Comparison of ENCODE assay signal across 17 cellular contexts in the genomic region with DNA sequence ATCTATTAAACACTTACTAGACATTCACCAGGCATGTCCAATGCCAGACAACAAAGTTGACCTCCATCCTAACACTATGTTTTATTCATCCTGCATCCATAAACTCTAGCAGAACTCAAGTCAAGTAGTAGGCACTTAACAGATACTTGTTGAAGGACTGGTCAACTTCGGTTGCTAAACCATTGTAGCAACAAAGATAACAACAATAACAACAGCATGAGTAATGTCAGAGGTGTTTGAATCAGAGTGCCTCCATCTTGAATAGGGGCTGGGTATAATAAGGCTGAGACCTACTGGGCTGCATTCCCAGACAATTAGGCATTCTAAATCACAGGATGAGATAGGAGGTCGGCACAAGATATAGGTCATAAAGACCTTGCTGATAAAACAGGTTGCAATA.
A peak's percentile ranks its signal among the peaks of the same experiment; 100 is the strongest.
DNase-seq lines count a peak whose midpoint lies in the region; ATAC-seq lines count a peak whose summit lies in the region.
"Had no signal": no experiment of that assay in that cellular context is flagged by ENCODE, and none has a peak within 500 bp of the region (broad histone marks: within the 10 kb centered on the region; RNA-seq: fewer than 3 reads in every experiment).

No MANE protein-coding gene starts in this region.

- H3K9me3 ChIP-seq in right cardiac atrium (ENCODE audit: control insufficient read depth, low read length) (no peaks in the 10 kb centered on the region), neuronal stem cell (replicated peaks in 1 of 2; ENCODE audit: control insufficient read depth in 2 of 2, insufficient read depth in 1 of 2, low read depth in 1 of 2, low read length in 2 of 2) (no peaks in the 10 kb centered on the region)

- no peaks in the 10 kb centered on the region for H3K27me3 ChIP-seq in right cardiac atrium (ENCODE audit: control insufficient read depth, insufficient read depth)
- no peaks in the 10 kb centered on the region for H3K27me3 ChIP-seq in neuronal stem cell (ENCODE audit: control insufficient read depth in 3 of 3, insufficient read depth in 3 of 3, low read depth in 1 of 3, low read length in 3 of 3)

- H3K4me1 ChIP-seq in right cardiac atrium (ENCODE audit: control insufficient read depth, insufficient read depth, low read length) (no peaks in the 10 kb centered on the region), neuronal stem cell (ENCODE audit: control insufficient read depth in 2 of 2, insufficient read depth in 1 of 2, low read depth in 1 of 2, low read length in 2 of 2) (peaks cover 0 to 6% of the 10 kb centered on the region in 2 donors)

- no peak overlapping the region for H2BK120ac ChIP-seq in neuronal stem cell (ENCODE audit: low read depth, low read length)

- H4K8ac ChIP-seq in neuronal stem cell (ENCODE audit: low read depth, low read length), result no peak overlapping the region

- 48% methylated on average over 2 of the region's 2 CpGs for WGBS in right cardiac atrium
- WGBS in neuronal stem cell (ENCODE audit: extremely low coverage in 2 of 2, insufficient read length in 2 of 2, insufficient replicate concordance in 1 of 2), 2 donors, result no CpG with 5 or more reads among the region's 2 CpGs

- H3K9me3 Mint-ChIP-seq in activated T-helper 2 cell treated with anti-CD3 and anti-CD28 coated beads, Interferon-gamma antibody, Interleukin-2, Interleukin-4, amounts not matched to agents 10 μg/mL and 5 μg/mL and 100 μg/mL, durations not matched to agents 14 hours and 24 hours and 36 hours, result no peaks in the 10 kb centered on the region

- H2AK5ac ChIP-seq in neuronal stem cell (ENCODE audit: low read depth, low read length), result no peak overlapping the region

- peak overlapping the region; percentile 45 for H2AFZ ChIP-seq in neuronal stem cell (ENCODE audit: low read length)

- H3K27me3 Mint-ChIP-seq in activated T-helper 2 cell treated with anti-CD3 and anti-CD28 coated beads, Interferon-gamma antibody, Interleukin-2, Interleukin-4, amounts not matched to agents 10 μg/mL and 5 μg/mL and 100 μg/mL, durations not matched to agents 14 hours and 24 hours and 36 hours (ENCODE audit: low read depth), result no peaks in the 10 kb centered on the region

- no peak overlapping the region for H3K18ac ChIP-seq in neuronal stem cell (ENCODE audit: low read length)

- no peaks in the 10 kb centered on the region for H3K4me1 Mint-ChIP-seq in activated T-helper 2 cell treated with anti-CD3 and anti-CD28 coated beads, Interferon-gamma antibody, Interleukin-2, Interleukin-4, amounts not matched to agents 10 μg/mL and 5 μg/mL and 100 μg/mL, durations not matched to agents 14 hours and 24 hours and 36 hours (ENCODE audit: low read depth)
- H3K4me1 Mint-ChIP-seq: CD14-positive monocyte had no signal

- no peaks in the 10 kb centered on the region for H3K79me1 ChIP-seq in neuronal stem cell (ENCODE audit: low read depth, low read length)

- no peak overlapping the region for H3K27ac ChIP-seq in right cardiac atrium (ENCODE audit: low read length)
- H3K27ac ChIP-seq in neuronal stem cell (replicated peaks; ENCODE audit: low read length), result no peak overlapping the region

- H3K4me3 ChIP-seq in right cardiac atrium (ENCODE audit: low read length) (no peak overlapping the region), neuronal stem cell (ENCODE audit: low read length in 2 of 2) (no peak overlapping the region)

- no peak overlapping the region for H4K91ac ChIP-seq in neuronal stem cell (ENCODE audit: low read depth, low read length, poor library complexity)

- intact Hi-C loops in right cardiac atrium (cut with DNase I), result no loop called here
- intact Hi-C loops in posterior vena cava (cut with DNase I), result no loop called here
- intact Hi-C loops in activated T-helper 2 cell treated with anti-CD3 and anti-CD28 coated beads, Interferon-gamma antibody, Interleukin-2, Interleukin-4, amounts not matched to agents 10 μg/mL and 5 μg/mL and 100 μg/mL, durations not matched to agents 14 hours and 24 hours and 36 hours (cut with micrococcal nuclease), result no loop called here

- no peak overlapping the region for H3K4ac ChIP-seq in neuronal stem cell (ENCODE audit: low read length)

- no peak overlapping the region for H2BK12ac ChIP-seq in neuronal stem cell (ENCODE audit: low read length)

- no peak overlapping the region for H3K23ac ChIP-seq in neuronal stem cell (ENCODE audit: low read depth, low read length, poor library complexity)

- ATAC-seq in right cardiac atrium (peak; percentile 66 to 83), HG03520 (IDR thresholded peaks at IDR 0.05; ENCODE audit: unreplicated experiment) (no peak)

- H3K4me3 Mint-ChIP-seq in activated T-helper 2 cell treated with anti-CD3 and anti-CD28 coated beads, Interferon-gamma antibody, Interleukin-2, Interleukin-4, amounts not matched to agents 10 μg/mL and 5 μg/mL and 100 μg/mL, durations not matched to agents 14 hours and 24 hours and 36 hours (ENCODE audit: low read depth), result no peak overlapping the region
- H3K4me3 Mint-ChIP-seq: CD14-positive monocyte had no signal

- no peak overlapping the region for H2BK15ac ChIP-seq in neuronal stem cell (ENCODE audit: low read length)

- no peak overlapping the region for H2BK5ac ChIP-seq in neuronal stem cell (ENCODE audit: low read length)

- DNase-seq in NCI-H226 (peak; percentile 71), astrocyte of the hippocampus (ENCODE audit: low read depth, low spot score) (peak; percentile 44), right cardiac atrium (no peak), neuronal stem cell (ENCODE audit: low spot score) (no peak), globus pallidus (ENCODE audit: low spot score) (no peak), posterior vena cava (ENCODE audit: low spot score) (no peak)
- DNase-seq in activated T-helper 2 cell treated with anti-CD3 and anti-CD28 coated beads, Interferon-gamma antibody, Interleukin-2, Interleukin-4, amounts not matched to agents 10 μg/mL and 5 μg/mL and 100 μg/mL, durations not matched to agents 14 hours and 24 hours and 36 hours (ENCODE audit: low spot score), result no peak
- DNase-seq: AML-193, DMS79 treated with DMSO at 0.1 percent for 48 hours, Kasumi-1, NCI-H1092 treated with DMSO at 0.1 percent for 48 hours, NCI-H146, NCI-H2081 treated with DMSO at 0.1 percent for 48 hours, NCI-H774, SHP77 treated with DMSO at 0.1 percent for 48 hours had no signal

- H3K9ac ChIP-seq in neuronal stem cell (ENCODE audit: low read depth, low read length, poor library complexity), result no peak overlapping the region

- H3K27ac Mint-ChIP-seq in activated T-helper 2 cell treated with anti-CD3 and anti-CD28 coated beads, Interferon-gamma antibody, Interleukin-2, Interleukin-4, amounts not matched to agents 10 μg/mL and 5 μg/mL and 100 μg/mL, durations not matched to agents 14 hours and 24 hours and 36 hours, result no peak overlapping the region
- H3K27ac Mint-ChIP-seq: CD14-positive monocyte had no signal

- H3K36me3 ChIP-seq in neuronal stem cell (replicated peaks in 1 of 2; ENCODE audit: control insufficient read depth in 2 of 2, insufficient read depth in 2 of 2, low read length in 2 of 2), result no peaks in the 10 kb centered on the region

- H3K4me2 ChIP-seq in neuronal stem cell (ENCODE audit: insufficient read depth, low read length, poor library complexity, severe bottlenecking), result no peak overlapping the region

- no peaks in the 10 kb centered on the region for H3K36me3 Mint-ChIP-seq in activated T-helper 2 cell treated with anti-CD3 and anti-CD28 coated beads, Interferon-gamma antibody, Interleukin-2, Interleukin-4, amounts not matched to agents 10 μg/mL and 5 μg/mL and 100 μg/mL, durations not matched to agents 14 hours and 24 hours and 36 hours (ENCODE audit: low read depth)
- H3K36me3 Mint-ChIP-seq: CD14-positive monocyte had no signal

- H3K14ac ChIP-seq in neuronal stem cell (ENCODE audit: low read length), result no peak overlapping the region

Comparison
In these comparisons a context has a peak if more than half of its experiments do, and no peak if none do; other contexts are left out.
1. DNase-seq: peak in NCI-H226 (single experiment) and astrocyte of the hippocampus (single experiment); none in right cardiac atrium (0 of 3), neuronal stem cell (single experiment), globus pallidus (single experiment), posterior vena cava (single experiment) and activated T-helper 2 cell treated with anti-CD3 and anti-CD28 coated beads, Interferon-gamma antibody, Interleukin-2, Interleukin-4, amounts not matched to agents 10 μg/mL and 5 μg/mL and 100 μg/mL, durations not matched to agents 14 hours and 24 hours and 36 hours (single experiment).